11 cellular contexts compared by ENCODE assay signal in genomic region chr1:19342077-19342775, GRCh38. TPM values are rescaled to one million over a fixed set of nuclear protein-coding genes. Genes with fewer than 3 reads are reported as not detected.
A peak's percentile ranks its signal among the peaks of the same experiment; 100 is the strongest.
DNase-seq lines count a peak whose midpoint lies in the region; ATAC-seq and TF ChIP-seq lines count a peak whose summit lies in the region.
"Had no signal": no experiment of that assay in that cellular context is flagged by ENCODE, and none has a peak within 500 bp of the region (broad histone marks: within the 10 kb centered on the region; RNA-seq: fewer than 3 reads in every experiment).

No MANE protein-coding gene starts in this region.

- no peak for DNase-seq in activated T-cell treated with anti-CD3 and anti-CD28 coated beads, Interleukin-2, amount 50 U/mL, for 24 hours
- DNase-seq in activated T-cell treated with anti-CD3 and anti-CD28 coated beads, Interleukin-2, amount 50 U/mL, for 1 hour, result no peak
- no peak for DNase-seq in central memory CD8-positive, alpha-beta T cell (ENCODE audit: low spot score in 2 of 2)
- DNase-seq in left ventricle myocardium inferior (peak; percentile 59), testis (peak; percentile 57)

- peak overlapping the region; percentile 82 for H3K27ac Mint-ChIP-seq in activated T-cell treated with anti-CD3 and anti-CD28 coated beads, Interleukin-2, amount 50 U/mL, for 24 hours
- H3K27ac Mint-ChIP-seq in central memory CD8-positive, alpha-beta T cell (ENCODE audit: low read depth), result peak overlapping the region; percentile 69

- intact Hi-C loops in left ventricle myocardium inferior (cut with micrococcal nuclease), result no loop called here
- intact Hi-C loops in testis (cut with DNase I; ENCODE audit: low total_unique reads), result no loop called here

- no peak for TF ChIP-seq POLR2A in testis (IDR thresholded peaks at IDR 0.05)

- no peaks in the 10 kb centered on the region for H3K27me3 ChIP-seq in left ventricle myocardium inferior (ENCODE audit: low read depth)
- H3K27me3 ChIP-seq in testis, result no peaks in the 10 kb centered on the region
- H3K27me3 ChIP-seq: hepatocyte had no signal

- no peak for ATAC-seq in central memory CD8-positive, alpha-beta T cell (replicated peaks; ENCODE audit: extremely low read depth, poor library complexity, severe bottlenecking)
- ATAC-seq in HG02678 (IDR thresholded peaks at IDR 0.05; ENCODE audit: unreplicated experiment), result no peak
- ATAC-seq in GM21526 (IDR thresholded peaks at IDR 0.05; ENCODE audit: low FRiP score, unreplicated experiment), result no peak
- no peak for ATAC-seq in GM18873 (IDR thresholded peaks at IDR 0.05; ENCODE audit: low FRiP score, unreplicated experiment)

- peaks cover 15% of the 10 kb centered on the region for H3K4me1 Mint-ChIP-seq in activated T-cell treated with anti-CD3 and anti-CD28 coated beads, Interleukin-2, amount 50 U/mL, for 24 hours (ENCODE audit: low read depth)
- peaks cover 10% of the 10 kb centered on the region for H3K4me1 Mint-ChIP-seq in central memory CD8-positive, alpha-beta T cell

- H3K36me3 ChIP-seq in left ventricle myocardium inferior, result peaks cover 72% of the 10 kb centered on the region
- H3K36me3 ChIP-seq in testis (ENCODE audit: low read depth, missing control alignments), result no peaks in the 10 kb centered on the region

- H3K4me3 Mint-ChIP-seq in activated T-cell treated with anti-CD3 and anti-CD28 coated beads, Interleukin-2, amount 50 U/mL, for 24 hours, result no peak overlapping the region
- no peak overlapping the region for H3K4me3 Mint-ChIP-seq in central memory CD8-positive, alpha-beta T cell

- H3K9me3 ChIP-seq in left ventricle myocardium inferior (replicated peaks) (no peaks in the 10 kb centered on the region), testis (no peaks in the 10 kb centered on the region)
- H3K9me3 ChIP-seq: thoracic aorta had no signal

- WGBS in testis, 2 donors, result 43 to 59% methylated on average over 23 to 28 of the region's 28 CpGs

- H3K4me1 ChIP-seq in left ventricle myocardium inferior (peaks cover 22% of the 10 kb centered on the region), testis (peaks cover 36% of the 10 kb centered on the region)

- peaks cover 87% of the 10 kb centered on the region for H3K36me3 Mint-ChIP-seq in activated T-cell treated with anti-CD3 and anti-CD28 coated beads, Interleukin-2, amount 50 U/mL, for 24 hours (ENCODE audit: low read depth)
- H3K36me3 Mint-ChIP-seq in central memory CD8-positive, alpha-beta T cell (ENCODE audit: insufficient read depth), result peaks cover 54% of the 10 kb centered on the region

- H3K27me3 Mint-ChIP-seq in activated T-cell treated with anti-CD3 and anti-CD28 coated beads, Interleukin-2, amount 50 U/mL, for 24 hours, result no peaks in the 10 kb centered on the region
- H3K27me3 Mint-ChIP-seq in central memory CD8-positive, alpha-beta T cell, result no peaks in the 10 kb centered on the region

- H3K4me3 ChIP-seq in left ventricle myocardium inferior, result no peak overlapping the region
- no peak overlapping the region for H3K4me3 ChIP-seq in testis
- H3K4me3 ChIP-seq: hepatocyte, thoracic aorta had no signal

- H3K27ac ChIP-seq in left ventricle myocardium inferior (replicated peaks), result peak overlapping the region; percentile 44
- H3K27ac ChIP-seq in testis, result peak overlapping the region in 1 of 2 donors; percentile 62
- H3K27ac ChIP-seq: hepatocyte, thoracic aorta, WERI-Rb-1 had no signal

- no peak for TF ChIP-seq CTCF in left ventricle myocardium inferior (IDR thresholded peaks at IDR 0.05; ENCODE audit: borderline replicate concordance)
- no peak for TF ChIP-seq CTCF in testis (IDR thresholded peaks at IDR 0.05)

- no peaks in the 10 kb centered on the region for H3K9me3 Mint-ChIP-seq in activated T-cell treated with anti-CD3 and anti-CD28 coated beads, Interleukin-2, amount 50 U/mL, for 24 hours
- no peaks in the 10 kb centered on the region for H3K9me3 Mint-ChIP-seq in central memory CD8-positive, alpha-beta T cell

RNA-seq across cellular contexts. Expression of gene SLC66A1, which starts 30.1 kb away (rescaled TPM):
- total RNA-seq in left ventricle myocardium inferior, result 5.8 TPM
- total RNA-seq in testis, result 10 to 100 TPM; 61.1 to 66.0 TPM
- 27.9 TPM for polyA plus RNA-seq in testis (ENCODE audit: insufficient read depth, low read depth, low replicate concordance)

RNA-seq across cellular contexts. Expression of gene AKR7A2, which starts 30.3 kb away (rescaled TPM):
- 43.7 TPM for total RNA-seq in left ventricle myocardium inferior
- total RNA-seq in testis, result 100 to 1,000 TPM in 1 of 2 donors, 10 to 100 TPM in 1; 83.3 to 141 TPM
- polyA plus RNA-seq in testis (ENCODE audit: insufficient read depth, low read depth, low replicate concordance), result 73.0 TPM

RNA-seq across cellular contexts. Expression of gene AKR7A3, which starts 53.7 kb away (rescaled TPM):
- 0.14 TPM for total RNA-seq in left ventricle myocardium inferior
- 1 to 10 TPM; 6.2 to 6.5 TPM for total RNA-seq in testis
- 2.3 TPM for polyA plus RNA-seq in testis (ENCODE audit: insufficient read depth, low read depth, low replicate concordance)

Comparison
In these comparisons a context has a peak if more than half of its experiments do, and no peak if none do; other contexts are left out.
1. DNase-seq: peak in left ventricle myocardium inferior (single experiment) and testis (single experiment); none in activated T-cell treated with anti-CD3 and anti-CD28 coated beads, Interleukin-2, amount 50 U/mL, for 24 hours (single experiment), activated T-cell treated with anti-CD3 and anti-CD28 coated beads, Interleukin-2, amount 50 U/mL, for 1 hour (single experiment) and central memory CD8-positive, alpha-beta T cell (0 of 2).